8 cellular contexts compared by ENCODE assay signal in genomic region chr5:33997331-33997983, GRCh38. TPM values are rescaled to one million over a fixed set of nuclear protein-coding genes. Genes with fewer than 3 reads are reported as not detected.
DNase-seq lines count a peak whose midpoint lies in the region; ATAC-seq and TF ChIP-seq lines count a peak whose summit lies in the region.

No MANE protein-coding gene starts in this region.

- peak overlapping the region in 2 of 5 experiments; percentile 24 to 25 for H3K4me3 Mint-ChIP-seq in brain

- peak; percentile 62 to 76 for TF ChIP-seq CTCF in brain (conservative IDR thresholded peaks at IDR 0.05)

- no peaks in the 10 kb centered on the region for H3K27me3 Mint-ChIP-seq in brain

- peaks cover 26% of the 10 kb centered on the region for H3K36me3 Mint-ChIP-seq in brain

- peaks cover 48% of the 10 kb centered on the region for H3K4me1 Mint-ChIP-seq in brain

- peak; percentile 74 for ATAC-seq in GM19395 (IDR thresholded peaks at IDR 0.05; ENCODE audit: unreplicated experiment)

- H3K27ac Mint-ChIP-seq in brain, result peak overlapping the region in 4 of 5 experiments; percentile 41 to 81 (median 56)

- DNase-seq in DMS153 treated with DMSO at 0.1 percent for 48 hours (lab: John Stamatoyannopoulos, UW; ENCODE audit: unreplicated experiment) (peak; percentile 92), HT-29 (ENCODE audit: low spot score) (peak; percentile 81), NOMO-1 treated with DMSO at 0.1 percent for 48 hours (lab: John Stamatoyannopoulos, UW; ENCODE audit: unreplicated experiment) (peak; percentile 97), inferior parietal cortex (ENCODE audit: extremely low spot score) (peak; percentile 83), smooth muscle cell of the brain vasculature (ENCODE audit: low read depth, low spot score) (peak; percentile 52)
- DNase-seq in stimulated activated CD8-positive, alpha-beta memory T cell treated with anti-CD3 and anti-CD28 coated beads, Interleukin-4, amount 100 ng/mL, for 48 hours, result no peak

- no peaks in the 10 kb centered on the region for H3K9me3 Mint-ChIP-seq in brain

RNA-seq across cellular contexts. Expression of gene AMACR, which starts 10.4 kb away (rescaled TPM):
- 11.0 and 13.6 TPM in 2 replicates for total RNA-seq in HT-29 (2014; rRNA removed; shearing (Covaris generic))
- polyA plus RNA-seq in brain (ENCODE audit: insufficient read depth, low read depth, low replicate concordance), result 23.1 TPM

RNA-seq across cellular contexts. Expression of gene SLC45A2, which starts 13.0 kb away (rescaled TPM):
- not detected in 2 replicates for total RNA-seq in HT-29 (2014; rRNA removed; shearing (Covaris generic))
- polyA plus RNA-seq in brain (ENCODE audit: insufficient read depth, low read depth, low replicate concordance), result 0.15 TPM

RNA-seq across cellular contexts. Expression of gene C1QTNF3, which starts 45.6 kb away (rescaled TPM):
- 2.7 and 2.9 TPM in 2 replicates for total RNA-seq in HT-29 (2014; rRNA removed; shearing (Covaris generic))
- 2.4 TPM for polyA plus RNA-seq in brain (ENCODE audit: insufficient read depth, low read depth, low replicate concordance)
